6 cellular contexts compared by ENCODE assay signal in genomic region chr1:149338698-149339097, GRCh38.
A peak's percentile ranks its signal among the peaks of the same experiment; 100 is the strongest.
DNase-seq lines count a peak whose midpoint lies in the region; ATAC-seq, FAIRE-seq and TF ChIP-seq lines count a peak whose summit lies in the region.
"Not testable (repeated sequence)": the region's sequence is repeated elsewhere in the genome, so short reads cannot be mapped to it uniquely, and the experiment has no call there.

No MANE protein-coding gene starts in this region.

- intact Hi-C loops in Panc1 (cut with micrococcal nuclease; ENCODE audit: unreplicated experiment); endothelial cell of umbilical vein (cut with micrococcal nuclease); left colon (cut with DNase I, micrococcal nuclease): not testable (repeated sequence)

- FAIRE-seq in GM12892 (lab: Jason Lieb, UNC), result peak; percentile 5
- peak; percentile 18 for FAIRE-seq in endothelial cell of umbilical vein (lab: Jason Lieb, UNC)

- not testable (repeated sequence) for H3K9ac ChIP-seq in endothelial cell of umbilical vein (replicated peaks; ENCODE audit: extremely low read depth, insufficient read depth, low read length)

- not testable (repeated sequence) for H4K20me1 ChIP-seq in endothelial cell of umbilical vein (replicated peaks; ENCODE audit: control insufficient read depth, extremely low read depth, insufficient read depth, low read length)

- not testable (repeated sequence) for H3K4me3 ChIP-seq in Panc1 (ENCODE audit: low read depth in 2 of 2, low read length in 2 of 2); endothelial cell of umbilical vein (replicated peaks in 1 of 3; ENCODE audit: insufficient read depth in 1 of 3, low read depth in 1 of 3, low read length in 3 of 3)

- dilution Hi-C loops in endothelial cell of umbilical vein (cut with MboI; ENCODE audit: extremely low pct_ligation_motif_present, low sequenced_read_pairs), result not testable (repeated sequence)

- H3K9me3 ChIP-seq in Panc1 (ENCODE audit: control insufficient read depth, insufficient read depth, low read depth, low read length); endothelial cell of umbilical vein (replicated peaks; ENCODE audit: control insufficient read depth, insufficient read depth, low read length): not testable (repeated sequence)

- H3K4me1 Mint-ChIP-seq in WTC11, result not testable (repeated sequence)

- H3K27ac Mint-ChIP-seq in WTC11, result not testable (repeated sequence)

- not testable (repeated sequence) for H3K36me3 ChIP-seq in Panc1 (ENCODE audit: control insufficient read depth, insufficient read depth, low read length); endothelial cell of umbilical vein (ENCODE audit: control insufficient read depth in 2 of 2, extremely low read depth in 1 of 2, insufficient read depth in 2 of 2, low read length in 2 of 2)

- not testable (repeated sequence) for H3K27me3 Mint-ChIP-seq in WTC11 (ENCODE audit: low read depth)

- in situ Hi-C loops in Panc1 (cut with HindIII; ENCODE audit: low pct_unique_long_range_greater_than_20kb, low sequenced_read_pairs), result not testable (repeated sequence)

- peak; percentile 58 for ATAC-seq in Panc1
- ATAC-seq in WTC11, result peak; percentile 11
- peak; percentile 15 for ATAC-seq in left colon
- ATAC-seq in omental fat pad (ENCODE audit: low FRiP score), result peak; percentile 17

- not testable (repeated sequence) for TF ChIP-seq CTCF in Panc1 (IDR thresholded peaks at IDR 0.05); WTC11 (IDR thresholded peaks at IDR 0.05); endothelial cell of umbilical vein (IDR thresholded peaks at IDR 0.05; ENCODE audit: extremely low read depth in 1 of 2, insufficient read depth in 1 of 2, low read depth in 1 of 2, low read length in 2 of 2); omental fat pad (IDR thresholded peaks at IDR 0.05)

- not testable (repeated sequence) for H3K27me3 ChIP-seq in Panc1 (ENCODE audit: control insufficient read depth, insufficient read depth, low read length); endothelial cell of umbilical vein (ENCODE audit: control insufficient read depth in 2 of 2, insufficient read depth in 2 of 2, low read length in 2 of 2)

- H3K36me3 Mint-ChIP-seq in WTC11, result not testable (repeated sequence)

- not testable (repeated sequence) for H3K4me3 Mint-ChIP-seq in WTC11

- not testable (repeated sequence) for TF ChIP-seq POLR2A in GM12892 (IDR thresholded peaks at IDR 0.05; ENCODE audit: low read depth, low read length); endothelial cell of umbilical vein (IDR thresholded peaks at IDR 0.05; ENCODE audit: low read depth, low read length)

- not testable (repeated sequence) for H3K9me1 ChIP-seq in endothelial cell of umbilical vein (replicated peaks; ENCODE audit: control insufficient read depth, extremely low read depth, insufficient read depth, low read length)

- CTCF ChIA-PET in Panc1 (lab: Charles Lee); WTC11 (lab: Charles Lee); endothelial cell of umbilical vein (lab: Charles Lee): not testable (repeated sequence)

- H3K27ac ChIP-seq in Panc1 (ENCODE audit: low read length); endothelial cell of umbilical vein (ENCODE audit: insufficient read depth, low read depth, low read length): not testable (repeated sequence)

- POLR2A ChIA-PET in Panc1 (lab: Charles Lee); WTC11 (lab: Charles Lee); endothelial cell of umbilical vein (lab: Charles Lee): not testable (repeated sequence)

- not testable (repeated sequence) for H3K4me2 ChIP-seq in endothelial cell of umbilical vein (ENCODE audit: insufficient read depth, low read length)

- not testable (repeated sequence) for H3K4me1 ChIP-seq in Panc1 (ENCODE audit: control insufficient read depth, insufficient read depth, low read length); endothelial cell of umbilical vein (ENCODE audit: control insufficient read depth, extremely low read depth, insufficient read depth, low read length)

- H3K79me2 ChIP-seq in endothelial cell of umbilical vein (ENCODE audit: control insufficient read depth, insufficient read depth, low read length), result not testable (repeated sequence)

- H3K9me3 Mint-ChIP-seq in WTC11, result not testable (repeated sequence)

- not testable (repeated sequence) for BruUV-seq in Panc1 (replicated peaks; lab: Mats Ljungman, UMichigan); endothelial cell of umbilical vein (replicated peaks; lab: Mats Ljungman, UMichigan)

- not testable (repeated sequence) for H2AFZ ChIP-seq in endothelial cell of umbilical vein (ENCODE audit: low read depth, low read length)

- DNase-seq in GM12892 (ENCODE audit: insufficient read length); Panc1 (ENCODE audit: low read depth, low spot score); WTC11 (ENCODE audit: low spot score); endothelial cell of umbilical vein (ENCODE audit: low read depth, low spot score); left colon; omental fat pad (ENCODE audit: low spot score): not testable (repeated sequence)
